1 cellular context compared by ENCODE assay signal in genomic region chr19:6238643-6239281, GRCh38.
TF ChIP-seq lines count a peak whose summit lies in the region.

No MANE protein-coding gene starts in this region.

TF ChIP-seq in HepG2, 621 proteins besides CTCF, POLR2A, EP300 and RAD21 (continued from another document):
- TF ChIP-seq ZMAT5 (CRISPR knock-in tag; IDR thresholded peaks at IDR 0.05; ENCODE audit: borderline replicate concordance, low read depth) (no peak), JUN (CRISPR knock-in tag; IDR thresholded peaks at IDR 0.05) (no peak), CENPT (CRISPR knock-in tag; IDR thresholded peaks at IDR 0.05; ENCODE audit: low read depth) (no peak)
